9 cellular contexts compared by ENCODE assay signal in genomic region chrX:129980540-129981206, GRCh38. TPM values are rescaled to one million over a fixed set of nuclear protein-coding genes. Genes with fewer than 3 reads are reported as not detected.
A peak's percentile ranks its signal among the peaks of the same experiment; 100 is the strongest.
DNase-seq lines count a peak whose midpoint lies in the region; ATAC-seq and TF ChIP-seq lines count a peak whose summit lies in the region.
"Had no signal": no experiment of that assay in that cellular context is flagged by ENCODE, and none has a peak within 500 bp of the region (broad histone marks: within the 10 kb centered on the region; RNA-seq: fewer than 3 reads in every experiment).

No MANE protein-coding gene starts in this region.

- H3K4me3 ChIP-seq in fibroblast of lung (replicated peaks in 1 of 4; ENCODE audit: control extremely low read depth in 1 of 4, insufficient read depth in 1 of 4, low read depth in 3 of 4, low read length in 4 of 4) (peak overlapping the region; percentile 36 to 72 (median 56)), osteoblast (ENCODE audit: insufficient read depth, low read length) (no peak overlapping the region)

- H3K36me3 ChIP-seq in fibroblast of lung (ENCODE audit: control insufficient read depth, insufficient read depth, low read length) (no peaks in the 10 kb centered on the region), osteoblast (ENCODE audit: insufficient read depth, low read length) (no peaks in the 10 kb centered on the region)
- H3K36me3 ChIP-seq: neutrophil had no signal

- H3K27ac ChIP-seq in fibroblast of lung (ENCODE audit: insufficient read depth, low read length) (no peak overlapping the region), osteoblast (ENCODE audit: low read depth, low read length) (no peak overlapping the region)

- no peaks in the 10 kb centered on the region for H4K20me1 ChIP-seq in fibroblast of lung (ENCODE audit: control insufficient read depth, extremely low read depth, insufficient read depth, low read length)
- H4K20me1 ChIP-seq in osteoblast (ENCODE audit: insufficient read depth, low read length), result peaks cover 3% of the 10 kb centered on the region

- DNase-seq in NCI-H82 (lab: John Stamatoyannopoulos, UW) (peak; percentile 53), NCI-H82 treated with DMSO at 0.1 percent for 48 hours (lab: John Stamatoyannopoulos, UW; ENCODE audit: unreplicated experiment) (no peak), T-helper 9 cell (peak; percentile 26), fibroblast of lung (ENCODE audit: low read depth in 2 of 2) (peak in 1 of 2 donors; percentile 16), osteoblast (ENCODE audit: insufficient read length, low spot score, missing footprints) (peak; percentile 90), GM19238 (ENCODE audit: insufficient read length, low spot score) (no peak), H4 (ENCODE audit: low spot score) (no peak)

- no peak for ATAC-seq in HG02642 (IDR thresholded peaks at IDR 0.05; ENCODE audit: poor library complexity, unreplicated experiment)

- H3K4me2 ChIP-seq in fibroblast of lung (ENCODE audit: extremely low read depth, insufficient read depth, low read length), result peak overlapping the region; percentile 75
- peak overlapping the region; percentile 80 for H3K4me2 ChIP-seq in osteoblast (ENCODE audit: insufficient read depth, low read length)

- TF ChIP-seq CTCF in fibroblast of lung (conservative IDR thresholded peaks at IDR 0.05 in 1 of 2, IDR thresholded peaks at IDR 0.05 in 1 of 2; ENCODE audit: low read depth in 1 of 2, low read length in 2 of 2) (no peak), osteoblast (IDR thresholded peaks at IDR 0.05; ENCODE audit: extremely low read depth, low read depth, low read length) (no peak)

- H3K4me1 ChIP-seq in fibroblast of lung (ENCODE audit: control insufficient read depth, extremely low read depth, insufficient read depth, low read length) (no peaks in the 10 kb centered on the region), osteoblast (ENCODE audit: insufficient read depth, low read length) (no peaks in the 10 kb centered on the region)

- no peaks in the 10 kb centered on the region for H3K79me2 ChIP-seq in fibroblast of lung (ENCODE audit: control insufficient read depth, insufficient read depth, low read length)
- H3K79me2 ChIP-seq in osteoblast (ENCODE audit: insufficient read depth, low read length), result peaks cover 2% of the 10 kb centered on the region

- H3K9me3 ChIP-seq in fibroblast of lung (ENCODE audit: control insufficient read depth, insufficient read depth, low read depth, low read length) (no peaks in the 10 kb centered on the region), osteoblast (ENCODE audit: low read depth, low read length) (no peaks in the 10 kb centered on the region)
- H3K9me3 ChIP-seq: neutrophil had no signal

- H3K27me3 ChIP-seq in fibroblast of lung (ENCODE audit: control insufficient read depth, insufficient read depth, low read length) (no peaks in the 10 kb centered on the region), osteoblast (ENCODE audit: insufficient read depth, low read length) (no peaks in the 10 kb centered on the region)

- H2AFZ ChIP-seq in fibroblast of lung (ENCODE audit: low read length) (no peak overlapping the region), osteoblast (ENCODE audit: low read length) (no peak overlapping the region)

- H3K9ac ChIP-seq in fibroblast of lung (ENCODE audit: insufficient read depth, low read length), result no peak overlapping the region

RNA-seq across cellular contexts. Expression of gene BCORL1, which starts 1.8 kb away (rescaled TPM):
- total RNA-seq in fibroblast of lung (1.3 and 2.8 TPM in 2 replicates), osteoblast (1.4 and 1.8 TPM in 2 replicates)
- polyA plus RNA-seq in fibroblast of lung, result 1.1 and 1.3 TPM in 2 replicates
- 4.6 and 5.5 TPM in 2 replicates for polyA plus RNA-seq in fibroblast of lung (2012)
- 10.1 and 12.1 TPM in 2 replicates for polyA minus RNA-seq in fibroblast of lung (ENCODE audit: low replicate concordance)
- 0.46 and 1.3 TPM in 2 replicates for total RNA-seq in H4 (2014; rRNA removed; shearing (Covaris generic))

Comparison
In these comparisons a context has a peak if more than half of its experiments do, and no peak if none do; other contexts are left out.
1. DNase-seq: peak in NCI-H82 (single experiment), T-helper 9 cell (single experiment) and osteoblast (single experiment); none in NCI-H82 treated with DMSO at 0.1 percent for 48 hours (single experiment), GM19238 (single experiment) and H4 (single experiment).